16 cellular contexts compared by ENCODE assay signal in genomic region chr16:18024566-18024965, GRCh38.
DNase-seq lines count a peak whose midpoint lies in the region; ATAC-seq and TF ChIP-seq lines count a peak whose summit lies in the region.
"Had no signal": no experiment of that assay in that cellular context is flagged by ENCODE, and none has a peak within 500 bp of the region (broad histone marks: within the 10 kb centered on the region; RNA-seq: fewer than 3 reads in every experiment).

No MANE protein-coding gene starts in this region.

- H3K27ac Mint-ChIP-seq in natural killer cell treated with Interleukin-12 subunit alpha and Interleukin-12 subunit beta and Interleukin-15 and Interleukin-18, amount 100 ng/mL, for 72 hours, result no peak overlapping the region
- H3K27ac Mint-ChIP-seq: CD14-positive monocyte; CD4-positive, alpha-beta memory T cell had no signal

- no peaks in the 10 kb centered on the region for H3K4me1 Mint-ChIP-seq in natural killer cell treated with Interleukin-12 subunit alpha and Interleukin-12 subunit beta and Interleukin-15 and Interleukin-18, amount 100 ng/mL, for 72 hours (ENCODE audit: low read depth in 2 of 2)
- H3K4me1 Mint-ChIP-seq: CD14-positive monocyte; CD4-positive, alpha-beta memory T cell had no signal

- H3K27me3 Mint-ChIP-seq in natural killer cell treated with Interleukin-12 subunit alpha and Interleukin-12 subunit beta and Interleukin-15 and Interleukin-18, amount 100 ng/mL, for 72 hours, result peaks cover 13 to 27% of the 10 kb centered on the region in 2 donors

- no peaks in the 10 kb centered on the region for H3K9me3 Mint-ChIP-seq in natural killer cell treated with Interleukin-12 subunit alpha and Interleukin-12 subunit beta and Interleukin-15 and Interleukin-18, amount 100 ng/mL, for 72 hours

- intact Hi-C loops in gastrocnemius medialis (cut with DNase I; ENCODE audit: low total_unique reads), result no loop called here

- in situ Hi-C loops in gastrocnemius medialis (cut with MboI; ENCODE audit: low sequenced_read_pairs in 4 of 4), result no loop called here

- no peak for TF ChIP-seq POLR2A in gastrocnemius medialis (IDR thresholded peaks at IDR 0.05)

- H3K4me3 Mint-ChIP-seq in natural killer cell treated with Interleukin-12 subunit alpha and Interleukin-12 subunit beta and Interleukin-15 and Interleukin-18, amount 100 ng/mL, for 72 hours, result no peak overlapping the region
- H3K4me3 Mint-ChIP-seq: CD14-positive monocyte; CD4-positive, alpha-beta memory T cell had no signal

- H3K4me3 ChIP-seq in gastrocnemius medialis (no peak overlapping the region), SJCRH30 (no peak overlapping the region)
- H3K4me3 ChIP-seq: A549, BLaER1, HAP-1 had no signal

- H3K36me3 Mint-ChIP-seq in natural killer cell treated with Interleukin-12 subunit alpha and Interleukin-12 subunit beta and Interleukin-15 and Interleukin-18, amount 100 ng/mL, for 72 hours, result no peaks in the 10 kb centered on the region
- H3K36me3 Mint-ChIP-seq: CD14-positive monocyte; CD4-positive, alpha-beta memory T cell had no signal

- no peak for TF ChIP-seq CTCF in gastrocnemius medialis (IDR thresholded peaks at IDR 0.05 in 4 of 5, conservative IDR thresholded peaks at IDR 0.05 in 1 of 5)

- H3K36me3 ChIP-seq in gastrocnemius medialis (no peaks in the 10 kb centered on the region), SJCRH30 (no peaks in the 10 kb centered on the region)
- H3K36me3 ChIP-seq: BLaER1, HAP-1 had no signal

- H3K27ac ChIP-seq in gastrocnemius medialis (no peak overlapping the region), SJCRH30 (no peak overlapping the region)
- H3K27ac ChIP-seq: 22Rv1, A549, BLaER1 had no signal

- no peaks in the 10 kb centered on the region for H3K27me3 ChIP-seq in gastrocnemius medialis
- no peaks in the 10 kb centered on the region for H3K27me3 ChIP-seq in SJCRH30
- H3K27me3 ChIP-seq: BLaER1 had no signal

- peak; percentile 44 for DNase-seq in NCI-H2171 treated with DMSO at 0.1 percent for 48 hours (lab: John Stamatoyannopoulos, UW)
- DNase-seq in NCI-H2171 (lab: John Stamatoyannopoulos, UW), result no peak
- DNase-seq in NCI-H524 treated with DMSO at 0.1 percent for 48 hours (lab: John Stamatoyannopoulos, UW), result peak; percentile 78
- DNase-seq in left kidney (ENCODE audit: low read depth, low spot score), result peak; percentile 63
- DNase-seq in gastrocnemius medialis, result no peak
- DNase-seq in natural killer cell treated with Interleukin-12 subunit alpha and Interleukin-12 subunit beta and Interleukin-15 and Interleukin-18, amount 100 ng/mL, for 72 hours (ENCODE audit: low spot score), result no peak
- no peak for DNase-seq in SJCRH30
- no peak for DNase-seq in SW 1271 (lab: John Stamatoyannopoulos, UW)
- DNase-seq: CD4-positive, alpha-beta memory T cell; DMS79 treated with DMSO at 0.1 percent for 48 hours; GF-D8 had no signal

- H3K4me1 ChIP-seq in gastrocnemius medialis (no peaks in the 10 kb centered on the region), SJCRH30 (no peaks in the 10 kb centered on the region)
- H3K4me1 ChIP-seq: A549, BLaER1, HAP-1 had no signal

- peak; percentile 65 to 66 for ATAC-seq in gastrocnemius medialis
- ATAC-seq in natural killer cell treated with Interleukin-12 subunit alpha and Interleukin-12 subunit beta and Interleukin-15 and Interleukin-18, amount 100 ng/mL, for 72 hours, result no peak
- ATAC-seq: A549 had no signal

- H3K9me3 ChIP-seq in gastrocnemius medialis, result no peaks in the 10 kb centered on the region
- H3K9me3 ChIP-seq in SJCRH30 (replicated peaks), result no peaks in the 10 kb centered on the region
- H3K9me3 ChIP-seq: A549, BLaER1, HAP-1 had no signal

Comparison
In these comparisons a context has a peak if more than half of its experiments do, and no peak if none do; other contexts are left out.
1. DNase-seq: peak in NCI-H2171 treated with DMSO at 0.1 percent for 48 hours (single experiment), NCI-H524 treated with DMSO at 0.1 percent for 48 hours (single experiment) and left kidney (single experiment); none in NCI-H2171 (single experiment), gastrocnemius medialis (0 of 2), natural killer cell treated with Interleukin-12 subunit alpha and Interleukin-12 subunit beta and Interleukin-15 and Interleukin-18, amount 100 ng/mL, for 72 hours (single experiment), SJCRH30 (0 of 2) and SW 1271 (0 of 2).
2. ATAC-seq: peak in gastrocnemius medialis (2 of 2); none in natural killer cell treated with Interleukin-12 subunit alpha and Interleukin-12 subunit beta and Interleukin-15 and Interleukin-18, amount 100 ng/mL, for 72 hours (0 of 2).